ENCODE assay signal across 1 cellular context in the genomic region with DNA sequence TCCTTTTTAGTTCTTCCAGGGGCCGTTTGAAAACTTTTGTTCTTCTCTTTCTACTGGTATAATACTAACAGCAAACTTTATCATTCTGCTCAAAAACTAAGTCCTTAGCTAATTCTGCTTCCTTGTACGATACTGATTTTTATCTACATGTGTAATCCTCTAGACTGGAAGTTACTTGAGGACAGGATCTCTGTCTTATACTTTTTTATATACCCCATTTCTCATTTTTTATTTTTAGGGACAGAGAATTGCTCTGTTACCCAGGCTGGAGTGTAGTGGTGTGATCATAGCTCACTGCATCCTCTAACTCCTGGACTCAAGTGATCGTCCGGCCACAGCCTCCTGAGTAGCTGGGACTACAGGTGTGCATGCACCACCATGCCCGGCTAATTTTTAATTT.
TF ChIP-seq lines count a peak whose summit lies in the region.

No MANE protein-coding gene starts in this region.

TF ChIP-seq in WTC11, 78 proteins besides CTCF, POLR2A, EP300 and RAD21 (continued from another document):
- TF ChIP-seq SMAD4 (CRISPR knock-in tag; IDR thresholded peaks at IDR 0.05) (no peak), E2F4 (CRISPR knock-in tag; IDR thresholded peaks at IDR 0.05; ENCODE audit: borderline replicate concordance, low read depth) (no peak)
